Comparison of ENCODE assay signal across 12 cellular contexts in the genomic region with DNA sequence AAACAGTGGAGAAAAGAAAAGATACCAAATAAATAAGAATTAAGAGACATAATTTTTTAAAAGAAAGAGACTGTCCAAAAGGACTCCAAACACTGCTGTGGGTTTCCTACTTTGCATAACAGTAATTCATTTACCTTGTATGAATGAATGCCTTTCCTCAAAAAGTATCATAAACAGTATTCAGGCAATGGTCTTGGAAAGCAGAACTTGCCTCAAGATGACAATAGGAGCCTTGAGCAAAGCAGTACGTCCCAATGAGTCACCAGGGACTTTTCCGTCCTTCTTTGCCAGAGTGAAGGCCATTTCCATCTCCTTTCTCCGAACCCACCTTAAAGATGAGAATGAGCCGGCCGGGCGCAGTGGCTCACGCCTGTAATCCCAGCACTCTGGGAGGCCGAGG.
"Had no signal": no experiment of that assay in that cellular context is flagged by ENCODE, and none has a peak within 500 bp of the region (broad histone marks: within the 10 kb centered on the region; RNA-seq: fewer than 3 reads in every experiment).

No MANE protein-coding gene starts in this region.

- H3K4me3 Mint-ChIP-seq: activated naive CD8-positive, alpha-beta T cell; neural progenitor cell had no signal

- H3K27me3 ChIP-seq: dorsolateral prefrontal cortex, neural progenitor cell, ovary, thyroid gland had no signal

- DNase-seq: activated T-cell treated with anti-CD3 and anti-CD28 coated beads, Interleukin-2, amount 50 U/mL, for 1 hour; amygdala; dorsolateral prefrontal cortex; mesenchymal stem cell; ovary; stimulated activated CD4-positive, alpha-beta T cell treated with anti-CD3 and anti-CD28 coated beads, Interleukin-4, amount 100 ng/mL, for 1 hour; thyroid gland had no signal

- H3K36me3 Mint-ChIP-seq: activated naive CD8-positive, alpha-beta T cell; neural progenitor cell had no signal

- H3K4me1 ChIP-seq: foreskin keratinocyte, thyroid gland had no signal

- H3K27ac Mint-ChIP-seq: activated naive CD8-positive, alpha-beta T cell; neural progenitor cell had no signal

- H3K27ac ChIP-seq: dorsolateral prefrontal cortex, foreskin keratinocyte, neural progenitor cell, ovary, thyroid gland had no signal

- ATAC-seq: activated CD4-positive, CD25-positive, alpha-beta regulatory T cell treated with anti-CD3 and anti-CD28 coated beads, Interleukin-2, amount 50 U/mL, for 24 hours; foreskin keratinocyte; left lobe of liver had no signal

- H3K36me3 ChIP-seq: neural progenitor cell, ovary, thyroid gland had no signal

- H3K9me3 ChIP-seq: ovary, thyroid gland had no signal

- H3K9ac ChIP-seq: neural progenitor cell had no signal

- H3K9me3 Mint-ChIP-seq: neural progenitor cell had no signal

- H3K4me3 ChIP-seq: dorsolateral prefrontal cortex, neural progenitor cell, ovary, thyroid gland had no signal

- H2AFZ ChIP-seq: neural progenitor cell had no signal

- H3K4me2 ChIP-seq: neural progenitor cell had no signal
